ENCODE assay signal across 1 cellular context in the genomic region with DNA sequence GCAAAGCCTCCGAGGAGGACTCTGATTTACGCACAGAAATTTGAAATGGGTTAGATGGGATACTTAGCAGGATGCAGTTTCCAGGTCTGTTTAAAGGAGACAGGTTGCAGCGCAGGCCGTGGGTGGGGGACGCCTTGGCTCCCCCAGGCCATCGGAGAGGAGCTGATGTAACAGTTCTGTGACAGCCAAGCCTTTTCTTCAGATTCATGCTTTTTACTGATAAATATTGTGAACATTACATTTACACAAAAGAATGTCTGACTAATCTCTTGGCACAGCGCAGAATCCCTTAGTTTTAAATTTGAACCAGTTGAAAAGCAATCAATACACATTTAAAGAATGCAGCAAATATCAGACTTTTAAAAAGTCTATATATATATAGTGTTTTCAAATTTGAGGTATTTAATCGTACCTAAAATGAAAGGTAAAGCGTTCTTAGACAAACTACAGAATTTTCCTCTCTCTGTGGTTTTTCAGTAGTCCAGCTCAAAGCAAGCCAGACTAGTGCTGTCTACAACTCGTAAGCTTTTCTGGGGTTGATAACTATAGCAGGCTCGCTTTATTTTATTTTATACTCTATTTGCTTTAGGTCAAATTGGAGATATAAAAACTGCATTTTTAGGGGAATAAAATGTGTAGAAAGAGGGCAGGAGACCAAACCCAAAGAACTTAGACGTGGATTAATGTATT.
TF ChIP-seq lines count a peak whose summit lies in the region.

No MANE protein-coding gene starts in this region.

TF ChIP-seq in IMR-90, 13 proteins besides CTCF, POLR2A, EP300 and RAD21 (continued from another document):
- TF ChIP-seq, protein P1, sequence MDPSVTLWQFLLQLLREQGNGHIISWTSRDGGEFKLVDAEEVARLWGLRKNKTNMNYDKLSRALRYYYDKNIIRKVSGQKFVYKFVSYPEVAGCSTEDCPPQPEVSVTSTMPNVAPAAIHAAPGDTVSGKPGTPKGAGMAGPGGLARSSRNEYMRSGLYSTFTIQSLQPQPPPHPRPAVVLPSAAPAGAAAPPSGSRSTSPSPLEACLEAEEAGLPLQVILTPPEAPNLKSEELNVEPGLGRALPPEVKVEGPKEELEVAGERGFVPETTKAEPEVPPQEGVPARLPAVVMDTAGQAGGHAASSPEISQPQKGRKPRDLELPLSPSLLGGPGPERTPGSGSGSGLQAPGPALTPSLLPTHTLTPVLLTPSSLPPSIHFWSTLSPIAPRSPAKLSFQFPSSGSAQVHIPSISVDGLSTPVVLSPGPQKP (IDR thresholded peaks at IDR 0.05; ENCODE audit: borderline replicate concordance, low read depth, low read length): no peak
- no peak for TF ChIP-seq MAZ (IDR thresholded peaks at IDR 0.05; ENCODE audit: borderline replicate concordance, low read depth, low read length)
- TF ChIP-seq MAFK (IDR thresholded peaks at IDR 0.05; ENCODE audit: low read depth, low read length): peak; percentile 22; the same call in 1 of the 2 replicates
- peak; percentile 68 for TF ChIP-seq CEBPB (IDR thresholded peaks at IDR 0.05; ENCODE audit: low read depth, low read length)
- peak; percentile 45 for TF ChIP-seq FOS (IDR thresholded peaks at IDR 0.05; ENCODE audit: low read depth, low read length)
- TF ChIP-seq SMC3 (IDR thresholded peaks at IDR 0.05; ENCODE audit: low read depth, low read length): no peak
- TF ChIP-seq CHD1 (IDR thresholded peaks at IDR 0.05; ENCODE audit: low read depth, low read length): no peak
- no peak for TF ChIP-seq RFX5 (IDR thresholded peaks at IDR 0.05; ENCODE audit: low read depth, low read length)
- TF ChIP-seq NFE2L2 (IDR thresholded peaks at IDR 0.05; ENCODE audit: low read depth, low read length): 0 out of 2 replicates have a peak, but pooled peaks have one; percentile 2
- TF ChIP-seq BHLHE40 (IDR thresholded peaks at IDR 0.05; ENCODE audit: low read depth, low read length): no peak
